ENCODE assay signal across 1 cellular context in genomic region chr10:132702601-132703304, GRCh38.
TF ChIP-seq lines count a peak whose summit lies in the region.

No MANE protein-coding gene starts in this region.

TF ChIP-seq in HepG2, 621 proteins besides CTCF, POLR2A, EP300 and RAD21:
- TF ChIP-seq, protein P1, sequence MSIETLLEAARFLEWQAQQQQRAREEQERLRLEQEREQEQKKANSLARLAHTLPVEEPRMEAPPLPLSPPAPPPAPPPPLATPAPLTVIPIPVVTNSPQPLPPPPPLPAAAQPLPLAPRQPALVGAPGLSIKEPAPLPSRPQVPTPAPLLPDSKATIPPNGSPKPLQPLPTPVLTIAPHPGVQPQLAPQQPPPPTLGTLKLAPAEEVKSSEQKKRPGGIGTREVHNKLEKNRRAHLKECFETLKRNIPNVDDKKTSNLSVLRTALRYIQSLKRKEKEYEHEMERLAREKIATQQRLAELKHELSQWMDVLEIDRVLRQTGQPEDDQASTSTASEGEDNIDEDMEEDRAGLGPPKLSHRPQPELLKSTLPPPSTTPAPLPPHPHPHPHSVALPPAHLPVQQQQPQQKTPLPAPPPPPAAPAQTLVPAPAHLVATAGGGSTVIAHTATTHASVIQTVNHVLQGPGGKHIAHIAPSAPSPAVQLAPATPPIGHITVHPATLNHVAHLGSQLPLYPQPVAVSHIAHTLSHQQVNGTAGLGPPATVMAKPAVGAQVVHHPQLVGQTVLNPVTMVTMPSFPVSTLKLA (IDR thresholded peaks at IDR 0.05), result peak; percentile 71
- TF ChIP-seq, protein P2, sequence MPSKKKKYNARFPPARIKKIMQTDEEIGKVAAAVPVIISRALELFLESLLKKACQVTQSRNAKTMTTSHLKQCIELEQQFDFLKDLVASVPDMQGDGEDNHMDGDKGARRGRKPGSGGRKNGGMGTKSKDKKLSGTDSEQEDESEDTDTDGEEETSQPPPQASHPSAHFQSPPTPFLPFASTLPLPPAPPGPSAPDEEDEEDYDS (CRISPR knock-in tag; IDR thresholded peaks at IDR 0.05), result no peak
- TF ChIP-seq, protein P3, sequence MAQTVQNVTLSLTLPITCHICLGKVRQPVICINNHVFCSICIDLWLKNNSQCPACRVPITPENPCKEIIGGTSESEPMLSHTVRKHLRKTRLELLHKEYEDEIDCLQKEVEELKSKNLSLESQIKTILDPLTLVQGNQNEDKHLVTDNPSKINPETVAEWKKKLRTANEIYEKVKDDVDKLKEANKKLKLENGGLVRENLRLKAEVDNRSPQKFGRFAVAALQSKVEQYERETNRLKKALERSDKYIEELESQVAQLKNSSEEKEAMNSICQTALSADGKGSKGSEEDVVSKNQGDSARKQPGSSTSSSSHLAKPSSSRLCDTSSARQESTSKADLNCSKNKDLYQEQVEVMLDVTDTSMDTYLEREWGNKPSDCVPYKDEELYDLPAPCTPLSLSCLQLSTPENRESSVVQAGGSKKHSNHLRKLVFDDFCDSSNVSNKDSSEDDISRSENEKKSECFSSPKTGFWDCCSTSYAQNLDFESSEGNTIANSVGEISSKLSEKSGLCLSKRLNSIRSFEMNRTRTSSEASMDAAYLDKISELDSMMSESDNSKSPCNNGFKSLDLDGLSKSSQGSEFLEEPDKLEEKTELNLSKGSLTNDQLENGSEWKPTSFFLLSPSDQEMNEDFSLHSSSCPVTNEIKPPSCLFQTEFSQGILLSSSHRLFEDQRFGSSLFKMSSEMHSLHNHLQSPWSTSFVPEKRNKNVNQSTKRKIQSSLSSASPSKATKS (CRISPR knock-in tag; IDR thresholded peaks at IDR 0.05), result no peak
